In the genomic region with DNA sequence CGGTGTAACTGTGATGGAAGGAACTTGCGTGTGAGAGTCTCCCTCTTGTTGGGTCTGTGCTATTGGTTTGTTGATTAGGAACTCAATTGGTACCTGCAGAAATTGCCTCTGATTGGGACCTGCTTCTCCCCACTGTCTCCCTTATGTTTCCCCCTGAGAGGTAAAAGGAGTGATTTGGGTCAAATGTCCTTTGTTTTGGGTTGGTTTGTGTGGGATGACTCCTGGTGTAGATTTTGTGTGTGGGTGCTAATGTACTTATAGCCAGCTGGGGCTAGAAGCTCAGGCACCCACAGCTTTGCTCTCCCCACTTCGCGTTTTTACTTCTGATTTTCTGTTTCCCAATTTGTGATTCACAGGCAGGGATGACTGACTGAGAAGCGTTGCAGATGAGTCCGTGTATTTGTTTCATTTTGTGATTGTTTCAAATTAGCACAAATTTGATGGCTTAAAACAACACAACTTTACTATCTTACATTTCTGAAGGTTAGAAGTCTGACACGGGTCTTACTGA, we compare ENCODE assay signal across 18 cellular contexts.
A peak's percentile ranks its signal among the peaks of the same experiment; 100 is the strongest.
DNase-seq lines count a peak whose midpoint lies in the region; ATAC-seq and FAIRE-seq lines count a peak whose summit lies in the region.
"Had no signal": no experiment of that assay in that cellular context is flagged by ENCODE, and none has a peak within 500 bp of the region (broad histone marks: within the 10 kb centered on the region; RNA-seq: fewer than 3 reads in every experiment).

No MANE protein-coding gene starts in this region.

- peak overlapping the region; percentile 69 for H3K27ac Mint-ChIP-seq in activated CD4-positive, alpha-beta T cell treated with anti-CD3 and anti-CD28 coated beads for 36 hours
- H3K27ac Mint-ChIP-seq in effector memory CD8-positive, alpha-beta T cell: peak overlapping the region; percentile 77 to 78

- intact Hi-C loops in activated CD4-positive, alpha-beta T cell treated with anti-CD3 and anti-CD28 coated beads for 36 hours (cut with DNase I, micrococcal nuclease): loop anchor here in 1 of 2 experiments (2.0 kb wide), 1 partner anchor 13 kb away; no protein-coding TSS in a partner anchor

- H3K4me1 ChIP-seq in skeletal muscle satellite cell (ENCODE audit: control insufficient read depth, insufficient read depth, low read length): peaks cover 30% of the 10 kb centered on the region

- ATAC-seq in activated CD4-positive, alpha-beta T cell treated with anti-CD3 and anti-CD28 coated beads for 36 hours: peak; percentile 73
- no peak for ATAC-seq in effector memory CD8-positive, alpha-beta T cell (replicated peaks)

- DNase-seq in activated CD4-positive, alpha-beta T cell treated with anti-CD3 and anti-CD28 coated beads for 36 hours: peak; percentile 38
- no peak for DNase-seq in activated CD4-positive, alpha-beta T cell treated with anti-CD3 and anti-CD28 coated beads, Interleukin-2, amount 50 U/mL, for 1 hour
- DNase-seq in HTR-8/SVneo (ENCODE audit: insufficient read length, low spot score) (no peak), ureter (ENCODE audit: low spot score) (no peak), NCI-H1105 (lab: John Stamatoyannopoulos, UW) (no peak)
- DNase-seq in effector memory CD8-positive, alpha-beta T cell: no peak
- no peak for DNase-seq in stimulated activated CD4-positive, alpha-beta T cell treated with anti-CD3 and anti-CD28 coated beads, Interleukin-4, amount 100 ng/mL, for 1 hour
- DNase-seq: activated effector memory CD4-positive, alpha-beta T cell treated with anti-CD3 and anti-CD28 coated beads, Interleukin-2, amount 50 U/mL, for 16 hours; cerebellar nuclear complex; DMS 273 treated with DMSO at 0.1 percent for 48 hours; NCI-H1436; NCI-H774; tibial artery; WERI-Rb-1 had no signal

- peak overlapping the region; percentile 27 for H3K4me3 Mint-ChIP-seq in activated CD4-positive, alpha-beta T cell treated with anti-CD3 and anti-CD28 coated beads for 36 hours
- H3K4me3 Mint-ChIP-seq in effector memory CD8-positive, alpha-beta T cell: peak overlapping the region; percentile 17 to 52

- no peaks in the 10 kb centered on the region for H3K9me3 ChIP-seq in skeletal muscle satellite cell (replicated peaks; ENCODE audit: low read length)
- H3K9me3 ChIP-seq: right atrium auricular region, SJSA1, tibial artery had no signal

- peak; percentile 38 for FAIRE-seq in HTR-8/SVneo (lab: Jason Lieb, UNC)
- FAIRE-seq: H54 had no signal

- CTCF ChIA-PET in activated CD4-positive, alpha-beta T cell treated with anti-CD3 and anti-CD28 coated beads for 36 hours (lab: Charles Lee): interaction anchor here (0.9 to 1.3 kb wide), 3 partner anchors 17 to 101 kb away, joined by 3 to 5 read pairs (median 3); no protein-coding TSS in a partner anchor

- peaks cover 12% of the 10 kb centered on the region for H3K36me3 Mint-ChIP-seq in activated CD4-positive, alpha-beta T cell treated with anti-CD3 and anti-CD28 coated beads for 36 hours (ENCODE audit: low read depth)
- peaks cover 10% of the 10 kb centered on the region for H3K36me3 Mint-ChIP-seq in effector memory CD8-positive, alpha-beta T cell (ENCODE audit: insufficient read depth)

- no peaks in the 10 kb centered on the region for H3K27me3 ChIP-seq in skeletal muscle satellite cell (ENCODE audit: control insufficient read depth, insufficient read depth, low read length)
- H3K27me3 ChIP-seq: right atrium auricular region, SJSA1, tibial artery had no signal

- no peaks in the 10 kb centered on the region for H3K36me3 ChIP-seq in skeletal muscle satellite cell (ENCODE audit: insufficient read depth, low read length)
- H3K36me3 ChIP-seq: right atrium auricular region, tibial artery, WERI-Rb-1 had no signal

- POLR2A ChIA-PET in activated CD4-positive, alpha-beta T cell treated with anti-CD3 and anti-CD28 coated beads for 36 hours (lab: Charles Lee): interaction anchor here (0.9 kb wide), 1 partner anchor 23 kb away, joined by 4 read pairs; no protein-coding TSS in a partner anchor

- peak overlapping the region; percentile 21 for H3K9ac ChIP-seq in skeletal muscle satellite cell (ENCODE audit: low read depth, low read length)

- H3K4me2 ChIP-seq in skeletal muscle satellite cell (ENCODE audit: low read length): peak overlapping the region; percentile 75

- H3K27me3 Mint-ChIP-seq in activated CD4-positive, alpha-beta T cell treated with anti-CD3 and anti-CD28 coated beads for 36 hours: no peaks in the 10 kb centered on the region
- no peaks in the 10 kb centered on the region for H3K27me3 Mint-ChIP-seq in effector memory CD8-positive, alpha-beta T cell

- H3K4me1 Mint-ChIP-seq in activated CD4-positive, alpha-beta T cell treated with anti-CD3 and anti-CD28 coated beads for 36 hours: peaks cover 67% of the 10 kb centered on the region
- H3K4me1 Mint-ChIP-seq in effector memory CD8-positive, alpha-beta T cell (ENCODE audit: low read depth in 2 of 2): peaks cover 56 to 77% of the 10 kb centered on the region in 2 donors

- H3K4me3 ChIP-seq in skeletal muscle satellite cell (ENCODE audit: low read length): peak overlapping the region; percentile 35
- H3K4me3 ChIP-seq: right atrium auricular region, SJSA1, tibial artery had no signal

- no peaks in the 10 kb centered on the region for H3K9me3 Mint-ChIP-seq in activated CD4-positive, alpha-beta T cell treated with anti-CD3 and anti-CD28 coated beads for 36 hours (ENCODE audit: low read depth)
- H3K9me3 Mint-ChIP-seq in effector memory CD8-positive, alpha-beta T cell: no peaks in the 10 kb centered on the region
